12 cellular contexts compared by ENCODE assay signal in the genomic region with DNA sequence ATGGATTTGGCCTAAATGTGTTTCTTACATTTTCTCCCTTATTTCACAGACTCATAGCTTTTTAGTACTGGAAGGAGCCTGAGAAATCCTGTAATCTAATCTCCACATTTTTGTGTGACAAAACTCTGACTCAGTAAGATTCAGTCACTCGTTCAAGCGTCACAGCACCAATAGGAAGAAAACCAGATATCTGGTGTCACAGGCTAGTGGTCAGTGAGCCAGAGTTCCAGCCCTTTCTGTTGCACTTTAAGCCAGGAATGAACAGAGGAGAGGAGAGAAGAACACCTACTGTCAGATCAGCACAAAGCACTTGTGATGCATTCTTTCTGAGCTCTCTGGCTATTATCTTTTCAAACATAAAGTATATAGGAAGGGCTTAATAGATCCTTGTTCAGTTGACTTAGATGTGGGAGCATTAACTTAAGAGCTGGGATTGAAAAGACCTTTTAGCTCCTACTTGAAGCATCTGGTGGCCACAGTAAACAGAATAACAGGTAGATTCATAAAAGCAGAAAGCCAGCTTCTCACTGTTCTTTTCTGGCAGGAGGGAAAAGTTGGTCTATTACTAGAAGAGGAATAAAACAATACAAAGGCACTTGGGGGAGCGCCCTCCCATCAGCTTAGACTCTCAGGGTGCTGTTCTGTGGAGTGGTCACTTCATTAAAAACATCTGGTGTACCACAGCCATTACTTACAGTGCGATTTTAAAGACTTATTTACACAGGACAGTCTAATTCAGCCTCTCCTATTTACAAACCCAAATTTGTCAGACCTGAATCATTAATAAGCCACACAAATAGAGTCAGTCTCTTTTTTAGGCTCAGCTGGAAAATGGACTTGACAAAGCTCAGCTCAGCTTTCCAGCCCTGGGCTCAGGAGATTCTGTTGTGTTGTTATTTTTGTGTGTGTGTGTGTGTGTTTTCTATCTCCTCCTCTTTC. TPM values are rescaled to one million over a fixed set of nuclear protein-coding genes. Genes with fewer than 3 reads are reported as not detected.
DNase-seq lines count a peak whose midpoint lies in the region; ATAC-seq, FAIRE-seq and TF ChIP-seq lines count a peak whose summit lies in the region.
"Had no signal": no experiment of that assay in that cellular context is flagged by ENCODE, and none has a peak within 500 bp of the region (broad histone marks: within the 10 kb centered on the region; RNA-seq: fewer than 3 reads in every experiment).

No MANE protein-coding gene starts in this region.

- TF ChIP-seq CTCF in PC-9 (conservative IDR thresholded peaks at IDR 0.05) (no peak), foreskin fibroblast (IDR thresholded peaks at IDR 0.05; ENCODE audit: low read depth, low read length) (no peak), progenitor cell of endocrine pancreas (IDR thresholded peaks at IDR 0.05; ENCODE audit: unreplicated experiment) (no peak), endodermal cell (conservative IDR thresholded peaks at IDR 0.05) (no peak)
- no peak for TF ChIP-seq CTCF in CD8-positive, alpha-beta T cell (IDR thresholded peaks at IDR 0.05)

- H3K4me1 ChIP-seq in PC-9 (replicated peaks; ENCODE audit: insufficient read depth) (peaks cover 60% of the 10 kb centered on the region), endodermal cell (ENCODE audit: control insufficient read depth, insufficient read depth, low read length) (no peaks in the 10 kb centered on the region)
- H3K4me1 ChIP-seq in CD8-positive, alpha-beta T cell (ENCODE audit: insufficient read depth, low read length) = no peaks in the 10 kb centered on the region

- peak; percentile 31 for DNase-seq in H54 (ENCODE audit: insufficient read length, low spot score)
- peak; percentile 59 to 82 for DNase-seq in PC-9
- DNase-seq in foreskin fibroblast = peak; percentile 92 to 95
- DNase-seq in progenitor cell of endocrine pancreas (ENCODE audit: low spot score, unreplicated experiment) = no peak
- DNase-seq in endodermal cell = no peak
- no peak for DNase-seq in stimulated activated CD4-positive, alpha-beta T cell treated with anti-CD3 and anti-CD28 coated beads, Interleukin-4, amount 100 ng/mL, for 1 hour
- no peak for DNase-seq in CD8-positive, alpha-beta T cell
- DNase-seq: stimulated activated naive CD4-positive, alpha-beta T cell had no signal

- no peaks in the 10 kb centered on the region for H3K9me3 ChIP-seq in PC-9 (ENCODE audit: insufficient read depth, low read depth)
- peaks cover 15% of the 10 kb centered on the region for H3K9me3 ChIP-seq in endodermal cell (ENCODE audit: control insufficient read depth, low read length)
- no peaks in the 10 kb centered on the region for H3K9me3 ChIP-seq in CD8-positive, alpha-beta T cell (ENCODE audit: low read length)

- POLR2A ChIA-PET in PC-9 (lab: Charles Lee; ENCODE audit: unreplicated experiment) = interaction anchor here (0.6 to 1.8 kb wide), 5 partner anchors 36 to 625 kb away, joined by 3 to 12 read pairs (median 5); no protein-coding TSS in a partner anchor
- POLR2A ChIA-PET in CD8-positive, alpha-beta T cell (lab: Charles Lee) = interaction anchor here (0.7 kb wide), 1 partner anchor 729 kb away, joined by 3 read pairs; no protein-coding TSS in a partner anchor

- peak overlapping the region; percentile 55 for H3K4me2 ChIP-seq in PC-9
- H3K4me2 ChIP-seq: GM23338 had no signal

- peak overlapping the region; percentile 87 for H3K27ac ChIP-seq in PC-9
- H3K27ac ChIP-seq in endodermal cell (ENCODE audit: low read depth, low read length) = no peak overlapping the region
- H3K27ac ChIP-seq in CD8-positive, alpha-beta T cell (ENCODE audit: low read depth, low read length) = no peak overlapping the region
- H3K27ac ChIP-seq: SK-N-MC had no signal

- no peak overlapping the region; the same call in 1 of the 2 replicates for H2AFZ ChIP-seq in PC-9

- no peaks in the 10 kb centered on the region for H4K20me1 ChIP-seq in PC-9 (ENCODE audit: insufficient read depth)

- H3K9me3 Mint-ChIP-seq in progenitor cell of endocrine pancreas (ENCODE audit: low read depth) = peaks cover 12% of the 10 kb centered on the region
- H3K9me3 Mint-ChIP-seq in endodermal cell = peaks cover 2% of the 10 kb centered on the region
- peaks cover 7% of the 10 kb centered on the region for H3K9me3 Mint-ChIP-seq in CD8-positive, alpha-beta T cell

- H3K79me2 ChIP-seq in PC-9 (ENCODE audit: low read depth) = no peaks in the 10 kb centered on the region

- no peak for TF ChIP-seq POLR2A in H54 (IDR thresholded peaks at IDR 0.05; ENCODE audit: low read depth, low read length)

- intact Hi-C loops in PC-9 (cut with micrococcal nuclease; ENCODE audit: unreplicated experiment) = no loop called here
- intact Hi-C loops in CD8-positive, alpha-beta T cell (cut with DNase I, micrococcal nuclease) = no loop called here

- ATAC-seq in GM18520 (IDR thresholded peaks at IDR 0.05; ENCODE audit: unreplicated experiment) = no peak
- ATAC-seq in CD8-positive, alpha-beta T cell = no peak
- ATAC-seq: GM23338, K562 had no signal

- CTCF ChIA-PET in PC-9 (lab: Charles Lee) = interaction anchor here (0.6 to 1.5 kb wide), 2 partner anchors 44 to 86 kb away, joined by 6 to 8 read pairs; no protein-coding TSS in a partner anchor
- CTCF ChIA-PET in CD8-positive, alpha-beta T cell (lab: Charles Lee) = no interaction called here

- H3K27me3 ChIP-seq in PC-9 (ENCODE audit: insufficient read depth, low read depth) (no peaks in the 10 kb centered on the region), endodermal cell (ENCODE audit: control insufficient read depth, insufficient read depth, low read length, poor library complexity, severe bottlenecking) (peaks cover 10% of the 10 kb centered on the region)
- no peaks in the 10 kb centered on the region for H3K27me3 ChIP-seq in CD8-positive, alpha-beta T cell (ENCODE audit: insufficient read depth, low read length)

- peaks cover 36% of the 10 kb centered on the region for H3F3A ChIP-seq in PC-9 (ENCODE audit: insufficient read depth, low read depth)

- H3K9ac ChIP-seq in endodermal cell (ENCODE audit: extremely low read depth, low read length, poor library complexity, severe bottlenecking) = no peak overlapping the region

- H3K27ac Mint-ChIP-seq in progenitor cell of endocrine pancreas (peak overlapping the region; percentile 13), endodermal cell (no peak overlapping the region)
- no peak overlapping the region for H3K27ac Mint-ChIP-seq in CD8-positive, alpha-beta T cell
- H3K27ac Mint-ChIP-seq: GM23338 had no signal

- 89 to 94% methylated on average over 4 of the region's 4 CpGs for WGBS in endodermal cell (ENCODE audit: insufficient coverage in 1 of 2, insufficient read length in 1 of 2), 2 experiments

- H3K4me3 Mint-ChIP-seq in progenitor cell of endocrine pancreas (ENCODE audit: low read depth) = no peak overlapping the region
- H3K4me3 Mint-ChIP-seq in endodermal cell = no peak overlapping the region
- H3K4me3 Mint-ChIP-seq in CD8-positive, alpha-beta T cell = no peak overlapping the region
- H3K4me3 Mint-ChIP-seq: GM23338 had no signal

- FAIRE-seq in H54 (lab: Jason Lieb, UNC) = peak; percentile 75
- FAIRE-seq: K562 had no signal

- H3K4me3 ChIP-seq in PC-9 (no peak overlapping the region), foreskin fibroblast (ENCODE audit: low read depth in 1 of 2, low read length in 2 of 2) (no peak overlapping the region), endodermal cell (ENCODE audit: low read length) (no peak overlapping the region)
- H3K4me3 ChIP-seq in CD8-positive, alpha-beta T cell (ENCODE audit: low read depth, low read length) = no peak overlapping the region
- H3K4me3 ChIP-seq: GM23338, K562, SK-N-MC had no signal

- no peaks in the 10 kb centered on the region for H3K9me2 ChIP-seq in PC-9 (ENCODE audit: insufficient read depth)

- H3K4me1 Mint-ChIP-seq in progenitor cell of endocrine pancreas (ENCODE audit: low read depth) = peaks cover 5% of the 10 kb centered on the region
- no peaks in the 10 kb centered on the region for H3K4me1 Mint-ChIP-seq in endodermal cell
- no peaks in the 10 kb centered on the region for H3K4me1 Mint-ChIP-seq in CD8-positive, alpha-beta T cell (ENCODE audit: low read depth)

- TSS peak; percentile 88 for BruUV-seq in PC-9 (replicated peaks; lab: Mats Ljungman, UMichigan)

- no peaks in the 10 kb centered on the region for H3K36me3 ChIP-seq in PC-9 (ENCODE audit: low read depth)
- no peaks in the 10 kb centered on the region for H3K36me3 ChIP-seq in endodermal cell (ENCODE audit: control insufficient read depth, insufficient read depth, low read length)
- no peaks in the 10 kb centered on the region for H3K36me3 ChIP-seq in CD8-positive, alpha-beta T cell (ENCODE audit: insufficient read depth, low read length)

- H3K27me3 Mint-ChIP-seq in progenitor cell of endocrine pancreas = peaks cover 10% of the 10 kb centered on the region
- peaks cover 5% of the 10 kb centered on the region for H3K27me3 Mint-ChIP-seq in endodermal cell (ENCODE audit: insufficient read depth)
- H3K27me3 Mint-ChIP-seq in CD8-positive, alpha-beta T cell (ENCODE audit: low read depth) = no peaks in the 10 kb centered on the region

- H3K36me3 Mint-ChIP-seq in progenitor cell of endocrine pancreas (ENCODE audit: insufficient read depth) (no peaks in the 10 kb centered on the region), endodermal cell (ENCODE audit: low read depth) (no peaks in the 10 kb centered on the region)
- H3K36me3 Mint-ChIP-seq in CD8-positive, alpha-beta T cell = no peaks in the 10 kb centered on the region

RNA-seq across cellular contexts. Expression of a gene that starts 12.2 kb away (rescaled TPM):
- total RNA-seq in PC-9 (2021) = 0.11 TPM in 1 of 2 replicates, not detected in the other
- total RNA-seq in progenitor cell of endocrine pancreas = 2.1 and 3.3 TPM in 2 replicates
- 1 to 10 TPM; 1.7 to 2.9 TPM for total RNA-seq in endodermal cell
- polyA plus RNA-seq in endodermal cell (2013, experiment 1 of 2) = 13.1 TPM
- 11.8 TPM for polyA plus RNA-seq in endodermal cell (2013, experiment 2 of 2)
- not detected for total RNA-seq in CD8-positive, alpha-beta T cell

Comparison
In these comparisons a context has a peak if more than half of its experiments do, and no peak if none do; other contexts are left out.
1. DNase-seq: peak in H54 (single experiment), PC-9 (2 of 2) and foreskin fibroblast (2 of 2); none in progenitor cell of endocrine pancreas (single experiment), endodermal cell (single experiment), stimulated activated CD4-positive, alpha-beta T cell treated with anti-CD3 and anti-CD28 coated beads, Interleukin-4, amount 100 ng/mL, for 1 hour (single experiment) and CD8-positive, alpha-beta T cell (0 of 7).